Comparison of ENCODE assay signal across 8 cellular contexts in the genomic region with DNA sequence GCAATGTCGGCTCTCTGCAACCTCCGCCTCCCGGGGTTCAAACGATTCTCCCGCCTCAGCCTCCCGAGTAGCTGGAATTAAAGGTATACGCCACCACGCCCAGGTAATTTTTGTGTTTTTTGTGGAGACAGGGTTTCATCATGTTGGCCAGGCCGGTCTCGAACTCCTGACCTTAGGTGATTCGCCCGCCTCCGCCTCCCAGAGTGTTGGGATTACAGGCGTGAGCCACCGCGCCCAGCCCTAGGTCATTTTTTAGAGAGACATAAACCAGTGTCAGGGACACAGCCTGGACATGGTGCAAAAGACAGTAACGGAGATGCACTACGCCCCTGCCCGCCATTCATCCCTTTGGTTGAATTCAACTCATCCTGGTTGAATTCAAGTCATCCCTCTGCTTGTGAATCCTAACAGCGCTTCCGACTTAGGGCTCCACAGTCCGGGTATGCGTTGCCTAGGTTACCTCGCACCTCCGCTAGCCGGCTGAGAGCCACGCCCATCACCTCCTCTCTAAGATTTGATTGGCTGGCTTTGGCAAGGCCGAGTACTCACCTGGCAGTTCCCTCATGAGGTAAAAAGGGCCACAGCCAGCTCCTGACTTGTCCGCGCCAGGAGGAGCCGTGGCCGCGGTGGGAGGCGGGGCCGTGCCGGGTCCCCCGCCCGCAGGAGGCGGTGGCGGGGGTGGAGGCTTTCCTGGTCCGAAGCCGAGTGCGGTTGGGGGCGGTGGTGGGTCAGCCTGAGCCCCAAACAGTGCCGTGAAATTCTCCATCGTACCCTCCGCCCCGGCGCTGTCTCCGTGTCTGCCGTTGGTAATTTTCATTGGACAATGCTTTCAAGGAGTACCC. TPM values are rescaled to one million over a fixed set of nuclear protein-coding genes. Genes with fewer than 3 reads are reported as not detected.
DNase-seq lines count a peak whose midpoint lies in the region; ATAC-seq, FAIRE-seq and TF ChIP-seq lines count a peak whose summit lies in the region.

A gene with protein sequence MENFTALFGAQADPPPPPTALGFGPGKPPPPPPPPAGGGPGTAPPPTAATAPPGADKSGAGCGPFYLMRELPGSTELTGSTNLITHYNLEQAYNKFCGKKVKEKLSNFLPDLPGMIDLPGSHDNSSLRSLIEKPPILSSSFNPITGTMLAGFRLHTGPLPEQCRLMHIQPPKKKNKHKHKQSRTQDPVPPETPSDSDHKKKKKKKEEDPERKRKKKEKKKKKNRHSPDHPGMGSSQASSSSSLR (minus strand): TSS at position 802 of the 842 bp plus-strand sequence. CDS start 36 bp downstream, at position 766.

- intact Hi-C loops in activated CD4-positive, alpha-beta T cell treated with anti-CD3 and anti-CD28 coated beads for 36 hours (cut with DNase I, micrococcal nuclease) = loop anchor here (1.0 to 5.0 kb wide), 14 partner anchors 30 to 868 kb away; a partner anchor contains a TSS
- intact Hi-C loops in colonic mucosa (cut with DNase I) = loop anchor here (5.0 kb wide), 1 partner anchor 39 kb away; no protein-coding TSS in a partner anchor
- intact Hi-C loops in HepG2 (cut with micrococcal nuclease; ENCODE audit: unreplicated experiment) = loop anchor here (1.0 to 2.0 kb wide), 3 partner anchors 44 to 89 kb away; no protein-coding TSS in a partner anchor

- peaks cover 38% of the 10 kb centered on the region for H3K79me2 ChIP-seq in HepG2 (ENCODE audit: insufficient read depth, low read length)

- TF ChIP-seq CTCF in colonic mucosa (IDR thresholded peaks at IDR 0.05) = no peak
- no peak for TF ChIP-seq CTCF in HepG2 (CRISPR knock-in tag; IDR thresholded peaks at IDR 0.05)

- POLR2A ChIA-PET in activated CD4-positive, alpha-beta T cell treated with anti-CD3 and anti-CD28 coated beads for 36 hours (lab: Charles Lee) = interaction anchor here (0.6 to 2.6 kb wide), 5 partner anchors 9 to 198 kb away, joined by 3 to 16 read pairs (median 3); a partner anchor contains a TSS
- POLR2A ChIA-PET in HepG2 (lab: Yijun Ruan, JAX) = interaction anchor here (0.6 to 1.9 kb wide), 17 partner anchors 9 to 346 kb away, joined by 3 to 14 read pairs (median 3); a partner anchor contains a TSS

- WGBS in HepG2 (ENCODE audit: low lambda C conversion rate) = 2% methylated on average over 32 of the region's 51 CpGs

- no peaks in the 10 kb centered on the region for H3K9me3 Mint-ChIP-seq in activated CD4-positive, alpha-beta T cell treated with anti-CD3 and anti-CD28 coated beads for 36 hours (ENCODE audit: low read depth)

- H3K27me3 ChIP-seq in colonic mucosa (no peaks in the 10 kb centered on the region), HepG2 (ENCODE audit: control insufficient read depth in 1 of 2, insufficient read depth in 2 of 2, low read length in 2 of 2) (no peaks in the 10 kb centered on the region; a peak in 1 of 5 replicates)

- ATAC-seq in GM19025 (IDR thresholded peaks at IDR 0.05; ENCODE audit: low read depth, unreplicated experiment) (peak; percentile 29), HG03354 (IDR thresholded peaks at IDR 0.05; ENCODE audit: poor library complexity, severe bottlenecking, unreplicated experiment) (peak; percentile 57), HepG2 (peak; percentile 85)
- peak; percentile 43 for ATAC-seq in activated CD4-positive, alpha-beta T cell treated with anti-CD3 and anti-CD28 coated beads for 36 hours

- H3K4me2 ChIP-seq in HepG2 (ENCODE audit: low read depth, low read length) = peak within 1 kb of the TSS; percentile 94

- peak within 1 kb of the TSS; percentile 92 for H3K27ac ChIP-seq in colonic mucosa
- peak within 1 kb of the TSS; percentile 82 for H3K27ac ChIP-seq in HepG2 (ENCODE audit: extremely low read length, insufficient read depth, low read length)

- no peaks in the 10 kb centered on the region for H4K20me1 ChIP-seq in HepG2 (ENCODE audit: insufficient read depth, low read length)

- peaks cover 13% of the 10 kb centered on the region for H3K36me3 Mint-ChIP-seq in activated CD4-positive, alpha-beta T cell treated with anti-CD3 and anti-CD28 coated beads for 36 hours (ENCODE audit: low read depth)

- H2AFZ ChIP-seq in HepG2 (ENCODE audit: low read length) = no peak within 1 kb of the TSS

- peaks cover 50% of the 10 kb centered on the region for H3K4me1 Mint-ChIP-seq in activated CD4-positive, alpha-beta T cell treated with anti-CD3 and anti-CD28 coated beads for 36 hours

- H3K4me3 ChIP-seq in colonic mucosa = peak within 1 kb of the TSS; percentile 64
- peak within 1 kb of the TSS; percentile 92 to 98 (median 92) for H3K4me3 ChIP-seq in HepG2 (replicated peaks in 1 of 3; ENCODE audit: insufficient read depth in 1 of 3, low read depth in 2 of 3, low read length in 3 of 3)

- H3K9me3 ChIP-seq in colonic mucosa = no peaks in the 10 kb centered on the region
- no peaks in the 10 kb centered on the region for H3K9me3 ChIP-seq in HepG2 (ENCODE audit: low read length)

- peak within 1 kb of the TSS; percentile 97 for H3K27ac Mint-ChIP-seq in activated CD4-positive, alpha-beta T cell treated with anti-CD3 and anti-CD28 coated beads for 36 hours

- H3K4me3 Mint-ChIP-seq in activated CD4-positive, alpha-beta T cell treated with anti-CD3 and anti-CD28 coated beads for 36 hours = peak within 1 kb of the TSS; percentile 97

- H3K9ac ChIP-seq in colonic mucosa (ENCODE audit: low read depth in 2 of 2, low read length in 2 of 2) = peak within 1 kb of the TSS; percentile 94 to 100
- H3K9ac ChIP-seq in HepG2 (ENCODE audit: insufficient read depth, low read depth, low read length) = peak within 1 kb of the TSS; percentile 91

- H3K27me3 Mint-ChIP-seq in activated CD4-positive, alpha-beta T cell treated with anti-CD3 and anti-CD28 coated beads for 36 hours = no peaks in the 10 kb centered on the region

- BruUV-seq in HepG2 (replicated peaks; lab: Mats Ljungman, UMichigan) = TSS peak; percentile 83

- peak; percentile 32; the same call in 1 of the 2 replicates for TF ChIP-seq RAD21 in HepG2 (CRISPR knock-in tag; IDR thresholded peaks at IDR 0.05)

- CTCF ChIA-PET in activated CD4-positive, alpha-beta T cell treated with anti-CD3 and anti-CD28 coated beads for 36 hours (lab: Charles Lee) = interaction anchor here (1.0 to 1.4 kb wide), 4 partner anchors 17 to 218 kb away, joined by 3 to 4 read pairs (median 4); no protein-coding TSS in a partner anchor
- CTCF ChIA-PET in HepG2 (lab: Yijun Ruan, JAX; ENCODE audit: low intra/inter-chr PET ratio, low total read pairs) = no interaction called here

- TF ChIP-seq EP300 in HepG2 (IDR thresholded peaks at IDR 0.05; ENCODE audit: low read depth in 2 of 2, low read length in 2 of 2) = no peak
- no peak for TF ChIP-seq EP300 in HepG2 (CRISPR knock-in tag; IDR thresholded peaks at IDR 0.05; ENCODE audit: borderline replicate concordance)

- H3K36me3 ChIP-seq in colonic mucosa = no peaks in the 10 kb centered on the region
- no peaks in the 10 kb centered on the region; a peak in 1 of 5 replicates for H3K36me3 ChIP-seq in HepG2 (replicated peaks in 1 of 2; ENCODE audit: control insufficient read depth in 1 of 2, insufficient read depth in 2 of 2, low read length in 2 of 2)

- TF ChIP-seq POLR2A in HepG2 (IDR thresholded peaks at IDR 0.05; ENCODE audit: insufficient read depth in 1 of 2, low read depth in 2 of 2, low read length in 2 of 2) = peak in 1 of 2 experiments; percentile 59; a peak in 3 of 4 replicates

- H3K4me1 ChIP-seq in colonic mucosa (peaks cover 24% of the 10 kb centered on the region), HepG2 (ENCODE audit: insufficient read depth, low read length) (peaks cover 29% of the 10 kb centered on the region)

- peak; percentile 90 for FAIRE-seq in HepG2 (lab: Jason Lieb, UNC)

- in situ Hi-C loops in HepG2 (cut with HindIII; ENCODE audit: extremely low pct_ligation_motif_present, low pct_unique_long_range_greater_than_20kb) = no loop called here

- peak; percentile 65 for DNase-seq in AG08395 (ENCODE audit: low spot score)
- peak; percentile 58 to 76 for DNase-seq in NCI-H446 (lab: John Stamatoyannopoulos, UW)
- DNase-seq in activated CD4-positive, alpha-beta T cell treated with anti-CD3 and anti-CD28 coated beads for 36 hours = peak; percentile 85
- peak; percentile 90 for DNase-seq in colonic mucosa
- DNase-seq in HepG2 (ENCODE audit: low spot score) = peak; percentile 93
- peak; percentile 65 for DNase-seq in stimulated activated CD4-positive, alpha-beta T cell treated with anti-CD3 and anti-CD28 coated beads, Interleukin-4, amount 100 ng/mL, for 1 hour

TF ChIP-seq in HepG2, 621 proteins besides CTCF, POLR2A, EP300 and RAD21 (continues in another document):
- peak; percentile 32 for TF ChIP-seq MED8 (CRISPR knock-in tag; IDR thresholded peaks at IDR 0.05; ENCODE audit: insufficient replicate concordance)
- TF ChIP-seq ZNF205 (CRISPR knock-in tag; IDR thresholded peaks at IDR 0.05) = peak; percentile 19; the same call in 1 of the 2 replicates
- 0 out of 2 replicates have a peak, but pooled peaks have one; percentile 29 for TF ChIP-seq ZNF263 (CRISPR knock-in tag; IDR thresholded peaks at IDR 0.05)
- TF ChIP-seq MXI1 (IDR thresholded peaks at IDR 0.05; ENCODE audit: borderline replicate concordance, low read depth, low read length) = peak; percentile 63; the same call in 1 of the 3 replicates

RNA-seq across cellular contexts. Expression of the gene that starts here (rescaled TPM):
- 10 to 100 TPM in 1 of 2 experiments, 1 to 10 TPM in 1; 8.6 to 10.6 TPM for total RNA-seq in activated CD4-positive, alpha-beta T cell treated with anti-CD3 and anti-CD28 coated beads for 36 hours
- total RNA-seq in colonic mucosa (10 to 100 TPM; 10.6 to 14.0 TPM), HepG2 (2016; rRNA removed; fragmentation: Illumina TruSeq; extraction: Trizol) (13.8 and 15.1 TPM in 2 replicates)
- total RNA-seq in HepG2 (2016; cell fraction: cytosol; rRNA removed; fragmentation: Illumina TruSeq; extraction: Trizol; ENCODE audit: low read depth) = 5.6 and 6.3 TPM in 2 replicates
- 14.0 and 14.8 TPM in 2 replicates for total RNA-seq in HepG2 (2016; cell fraction: insoluble cytoplasmic fraction; rRNA removed; fragmentation: Illumina TruSeq; extraction: Trizol)
- total RNA-seq in HepG2 (2016; cell fraction: membrane; rRNA removed; fragmentation: Illumina TruSeq; extraction: Trizol) = 6.4 and 7.4 TPM in 2 replicates
- total RNA-seq in HepG2 (2016; cell fraction: nucleus; rRNA removed; fragmentation: Illumina TruSeq; extraction: Trizol) = 7.7 and 8.9 TPM in 2 replicates
- 12.8 and 12.9 TPM in 2 replicates for polyA plus RNA-seq in HepG2 (2011; rRNA removed)
- 14.5 and 23.8 TPM in 2 replicates for polyA plus RNA-seq in HepG2 (2011; cell fraction: cytosol; rRNA removed)
- polyA plus RNA-seq in HepG2 (2011; cell fraction: nucleus; rRNA removed) = 19.1 and 22.0 TPM in 2 replicates
- 6.5 and 9.5 TPM in 2 replicates for polyA plus RNA-seq in HepG2 (2012)
- 5.3 and 6.8 TPM in 2 replicates for polyA plus RNA-seq in HepG2 (2016; cell fraction: cytosol; fragmentation: Illumina TruSeq; extraction: Trizol; ENCODE audit: low read depth)
- 18.8 and 19.8 TPM in 2 replicates for polyA plus RNA-seq in HepG2 (2016; cell fraction: insoluble cytoplasmic fraction; fragmentation: Illumina TruSeq; extraction: Trizol; ENCODE audit: low read depth)
- polyA plus RNA-seq in HepG2 (2016; cell fraction: membrane; fragmentation: Illumina TruSeq; extraction: Trizol; ENCODE audit: low read depth) = 4.9 and 5.2 TPM in 2 replicates
- 12.1 and 13.6 TPM in 2 replicates for polyA plus RNA-seq in HepG2 (2016; cell fraction: nucleus; fragmentation: Illumina TruSeq; extraction: Trizol; ENCODE audit: insufficient read depth, low read depth)
- polyA minus RNA-seq in HepG2 (2011; rRNA and poly(A)+ RNA removed; ENCODE audit: low replicate concordance) = 6.8 and 11.8 TPM in 2 replicates
- polyA minus RNA-seq in HepG2 (2011; cell fraction: cytosol; rRNA and poly(A)+ RNA removed) = 4.0 and 4.8 TPM in 2 replicates
- 8.8 and 9.9 TPM in 2 replicates for polyA minus RNA-seq in HepG2 (2011; cell fraction: nucleus; rRNA and poly(A)+ RNA removed)

Comparison
In these comparisons a context has a peak if more than half of its experiments do, and no peak if none do; other contexts are left out.
1. Peak in every context shown above with its lines: DNase-seq, ATAC-seq, H3K4me3 ChIP-seq and H3K27ac ChIP-seq.
2. ATAC-seq: peak in every context shown above with its lines; median percentile 85 in HepG2; 57 in HG03354; 43 in activated CD4-positive, alpha-beta T cell treated with anti-CD3 and anti-CD28 coated beads for 36 hours; 29 in GM19025.